Comparison of ENCODE assay signal across 13 cellular contexts in the genomic region with DNA sequence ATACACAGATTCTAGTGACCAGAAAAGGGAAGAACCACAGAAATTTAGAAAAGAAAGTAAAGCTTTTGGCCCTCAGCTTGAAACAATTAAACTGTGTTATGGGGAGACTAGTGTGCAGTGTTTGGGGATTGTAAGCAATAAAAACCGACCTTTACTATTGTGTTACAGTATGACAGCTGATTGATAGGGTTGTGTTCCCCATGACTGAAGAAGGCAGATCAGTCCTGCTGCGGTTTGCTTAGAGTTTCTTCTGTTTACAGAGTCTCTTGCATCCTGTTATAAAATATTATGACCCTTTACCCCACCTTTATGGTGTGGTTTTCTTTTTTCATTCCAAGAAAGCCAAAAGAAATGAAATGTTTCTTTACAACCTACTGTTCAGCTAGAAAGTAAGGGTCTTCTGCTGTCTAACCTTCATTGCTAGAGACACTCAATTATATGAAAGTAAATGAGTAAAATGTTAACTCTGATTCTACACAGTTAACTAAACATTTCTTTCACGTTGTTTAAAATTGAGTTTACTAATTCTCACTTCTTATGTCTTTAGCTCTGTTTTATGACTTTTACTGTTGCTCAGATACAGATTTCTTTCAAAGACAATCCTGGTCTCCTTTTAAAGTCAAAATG. TPM values are rescaled to one million over a fixed set of nuclear protein-coding genes. Genes with fewer than 3 reads are reported as not detected.
DNase-seq lines count a peak whose midpoint lies in the region; ATAC-seq and TF ChIP-seq lines count a peak whose summit lies in the region.
"Had no signal": no experiment of that assay in that cellular context is flagged by ENCODE, and none has a peak within 500 bp of the region (broad histone marks: within the 10 kb centered on the region; RNA-seq: fewer than 3 reads in every experiment).

No MANE protein-coding gene starts in this region.

- DNase-seq in AG04450 (ENCODE audit: low read depth, low spot score): no peak
- peak; percentile 80 for DNase-seq in HT-29 (ENCODE audit: low spot score)
- no peak for DNase-seq in fibroblast of lung (ENCODE audit: low read depth in 2 of 2)
- DNase-seq in lower leg skin (ENCODE audit: low spot score in 2 of 2): no peak
- DNase-seq in stimulated activated effector memory CD8-positive, alpha-beta T cell treated with anti-CD3 and anti-CD28 coated beads, Interleukin-12 subunit alpha, Interleukin-12 subunit beta, amount 100 ng/mL, for 72 hours (ENCODE audit: low spot score in 2 of 2): no peak
- no peak for DNase-seq in RKO (ENCODE audit: low spot score)
- DNase-seq in NK-92 treated with Interleukin-12 subunit alpha and Interleukin-12 subunit beta, amount 100 ng/mL, for 24 hours (lab: John Stamatoyannopoulos, UW): no peak
- DNase-seq: activated naive CD8-positive, alpha-beta T cell treated with anti-CD3 and anti-CD28 coated beads, Interleukin-2, amount 50 U/mL, for 24 hours; foreskin fibroblast; stimulated activated CD4-positive, alpha-beta T cell treated with anti-CD3 and anti-CD28 coated beads, Interleukin-4, amount 100 ng/mL, for 24 hours; stimulated activated naive CD8-positive, alpha-beta T cell treated with anti-CD3 and anti-CD28 coated beads, Interleukin-15, Interleukin-2, amounts not matched to agents 100 U/mL and 50 U/mL, for 24 hours had no signal

- H3K27me3 ChIP-seq in AG04450 (ENCODE audit: control insufficient read depth, insufficient read depth, low read length): no peaks in the 10 kb centered on the region
- H3K27me3 ChIP-seq in fibroblast of lung (ENCODE audit: control insufficient read depth, insufficient read depth, low read length): no peaks in the 10 kb centered on the region

- no peak overlapping the region for H3K9ac ChIP-seq in fibroblast of lung (ENCODE audit: insufficient read depth, low read length)

- TF ChIP-seq CTCF in AG04450 (IDR thresholded peaks at IDR 0.05; ENCODE audit: low read depth, low read length) (no peak), fibroblast of lung (conservative IDR thresholded peaks at IDR 0.05 in 1 of 2, IDR thresholded peaks at IDR 0.05 in 1 of 2; ENCODE audit: low read depth in 1 of 2, low read length in 2 of 2) (no peak), lower leg skin (IDR thresholded peaks at IDR 0.05) (no peak)

- CTCF ChIA-PET in AG04450 (lab: Charles Lee): interaction anchor here (0.6 kb wide), 1 partner anchor 43 kb away, joined by 3 read pairs; no protein-coding TSS in a partner anchor

- intact Hi-C loops in lower leg skin (cut with DNase I; ENCODE audit: low total_unique reads): no loop called here

- no peaks in the 10 kb centered on the region for H3K9me3 Mint-ChIP-seq in stimulated activated effector memory CD8-positive, alpha-beta T cell treated with anti-CD3 and anti-CD28 coated beads, Interleukin-12 subunit alpha, Interleukin-12 subunit beta, amount 100 ng/mL, for 72 hours
- H3K9me3 Mint-ChIP-seq: activated naive CD8-positive, alpha-beta T cell treated with anti-CD3 and anti-CD28 coated beads, Interleukin-2, amount 50 U/mL, for 24 hours; dendritic cell treated with granulocyte-macrophage colony-stimulating factor and Interleukin-4, amounts not matched to agents 40 ng/mL and 50 ng/mL, for 4 days had no signal

- TF ChIP-seq POLR2A in lower leg skin (IDR thresholded peaks at IDR 0.05): no peak

- no peak overlapping the region for H3K4me3 Mint-ChIP-seq in stimulated activated effector memory CD8-positive, alpha-beta T cell treated with anti-CD3 and anti-CD28 coated beads, Interleukin-12 subunit alpha, Interleukin-12 subunit beta, amount 100 ng/mL, for 72 hours
- H3K4me3 Mint-ChIP-seq: activated naive CD8-positive, alpha-beta T cell treated with anti-CD3 and anti-CD28 coated beads, Interleukin-2, amount 50 U/mL, for 24 hours; dendritic cell treated with granulocyte-macrophage colony-stimulating factor and Interleukin-4, amounts not matched to agents 40 ng/mL and 50 ng/mL, for 4 days had no signal

- H3K79me2 ChIP-seq in fibroblast of lung (ENCODE audit: control insufficient read depth, insufficient read depth, low read length): no peaks in the 10 kb centered on the region

- 35 to 52% methylated on average over 3 of the region's 3 CpGs for WGBS in lower leg skin, 2 donors

- ATAC-seq in GM19395 (IDR thresholded peaks at IDR 0.05; ENCODE audit: unreplicated experiment): peak; percentile 69
- no peak for ATAC-seq in stimulated activated effector memory CD8-positive, alpha-beta T cell treated with anti-CD3 and anti-CD28 coated beads, Interleukin-12 subunit alpha, Interleukin-12 subunit beta, amount 100 ng/mL, for 72 hours
- ATAC-seq: activated naive CD8-positive, alpha-beta T cell treated with anti-CD3 and anti-CD28 coated beads, Interleukin-2, amount 50 U/mL, for 24 hours; stimulated activated naive CD8-positive, alpha-beta T cell treated with anti-CD3 and anti-CD28 coated beads, Interleukin-15, Interleukin-2, amounts not matched to agents 100 U/mL and 50 U/mL, for 24 hours had no signal

- no peaks in the 10 kb centered on the region for H3K4me1 Mint-ChIP-seq in stimulated activated effector memory CD8-positive, alpha-beta T cell treated with anti-CD3 and anti-CD28 coated beads, Interleukin-12 subunit alpha, Interleukin-12 subunit beta, amount 100 ng/mL, for 72 hours

- H3K27ac Mint-ChIP-seq in stimulated activated effector memory CD8-positive, alpha-beta T cell treated with anti-CD3 and anti-CD28 coated beads, Interleukin-12 subunit alpha, Interleukin-12 subunit beta, amount 100 ng/mL, for 72 hours: no peak overlapping the region
- H3K27ac Mint-ChIP-seq: activated naive CD8-positive, alpha-beta T cell treated with anti-CD3 and anti-CD28 coated beads, Interleukin-2, amount 50 U/mL, for 24 hours; dendritic cell treated with granulocyte-macrophage colony-stimulating factor and Interleukin-4, amounts not matched to agents 40 ng/mL and 50 ng/mL, for 4 days had no signal

- H3K27ac ChIP-seq in AG04450 (ENCODE audit: low read depth, low read length) (peak overlapping the region; percentile 21), fibroblast of lung (ENCODE audit: insufficient read depth, low read length) (no peak overlapping the region)

- no peaks in the 10 kb centered on the region for H3K36me3 ChIP-seq in fibroblast of lung (ENCODE audit: control insufficient read depth, insufficient read depth, low read length)

- H3K9me3 ChIP-seq in AG04450 (ENCODE audit: control insufficient read depth, insufficient read depth, low read length) (no peaks in the 10 kb centered on the region), fibroblast of lung (ENCODE audit: control insufficient read depth, insufficient read depth, low read depth, low read length) (no peaks in the 10 kb centered on the region)

- POLR2A ChIA-PET in AG04450 (lab: Yijun Ruan, JAX): no interaction called here

- no peaks in the 10 kb centered on the region for H4K20me1 ChIP-seq in fibroblast of lung (ENCODE audit: control insufficient read depth, extremely low read depth, insufficient read depth, low read length)

- H3K4me3 ChIP-seq in AG04450 (ENCODE audit: low read depth, low read length): no peak overlapping the region
- H3K4me3 ChIP-seq in fibroblast of lung (replicated peaks in 1 of 4; ENCODE audit: control extremely low read depth in 1 of 4, insufficient read depth in 1 of 4, low read depth in 3 of 4, low read length in 4 of 4): no peak overlapping the region
- H3K4me3 ChIP-seq in lower leg skin (ENCODE audit: low read depth, poor library complexity, severe bottlenecking): no peak overlapping the region

- no peaks in the 10 kb centered on the region for H3K4me1 ChIP-seq in fibroblast of lung (ENCODE audit: control insufficient read depth, extremely low read depth, insufficient read depth, low read length)

- no peak overlapping the region for H2AFZ ChIP-seq in fibroblast of lung (ENCODE audit: low read length)

- peaks cover 16% of the 10 kb centered on the region for H3K36me3 Mint-ChIP-seq in stimulated activated effector memory CD8-positive, alpha-beta T cell treated with anti-CD3 and anti-CD28 coated beads, Interleukin-12 subunit alpha, Interleukin-12 subunit beta, amount 100 ng/mL, for 72 hours

- H3K4me2 ChIP-seq in fibroblast of lung (ENCODE audit: extremely low read depth, insufficient read depth, low read length): peak overlapping the region; percentile 17

RNA-seq across cellular contexts. Expression of gene CHIC1, which starts 18.1 kb away (rescaled TPM):
- polyA plus RNA-seq in AG04450 (2011; rRNA removed) (7.3 and 10.6 TPM in 2 replicates), fibroblast of lung (8.6 and 11.1 TPM in 2 replicates)
- 9.7 and 11.3 TPM in 2 replicates for polyA minus RNA-seq in AG04450 (2011; rRNA and poly(A)+ RNA removed)
- 5.6 and 6.9 TPM in 2 replicates for total RNA-seq in HT-29 (2014; rRNA removed; shearing (Covaris generic))
- total RNA-seq in fibroblast of lung (7.2 and 9.1 TPM in 2 replicates), lower leg skin (1 to 10 TPM; 4.8 to 8.0 (median 5.7) TPM)
- 5.2 and 7.1 TPM in 2 replicates for polyA plus RNA-seq in fibroblast of lung (2012)
- 0.15 and 0.55 TPM in 2 replicates for polyA minus RNA-seq in fibroblast of lung (ENCODE audit: low replicate concordance)
